23 cellular contexts compared by ENCODE assay signal in genomic region chr6:2980465-2980855, GRCh38. TPM values are rescaled to one million over a fixed set of nuclear protein-coding genes. Genes with fewer than 3 reads are reported as not detected.
DNase-seq lines count a peak whose midpoint lies in the region; ATAC-seq and TF ChIP-seq lines count a peak whose summit lies in the region.
"Had no signal": no experiment of that assay in that cellular context is flagged by ENCODE, and none has a peak within 500 bp of the region (broad histone marks: within the 10 kb centered on the region; RNA-seq: fewer than 3 reads in every experiment).

No MANE protein-coding gene starts in this region.

- H3K36me3 ChIP-seq in endodermal cell (ENCODE audit: control insufficient read depth, insufficient read depth, low read length) (no peaks in the 10 kb centered on the region), vagina (no peaks in the 10 kb centered on the region)
- H3K36me3 ChIP-seq: cardiac muscle cell, ovary had no signal

- H3K27ac ChIP-seq in endodermal cell (ENCODE audit: low read depth, low read length): no peak overlapping the region
- peak overlapping the region; percentile 76 for H3K27ac ChIP-seq in vagina
- H3K27ac ChIP-seq: cardiac muscle cell, ovary had no signal

- H3K9ac ChIP-seq in endodermal cell (ENCODE audit: extremely low read depth, low read length, poor library complexity, severe bottlenecking): no peak overlapping the region

- H3K9me3 ChIP-seq in endodermal cell (ENCODE audit: control insufficient read depth, low read length): no peaks in the 10 kb centered on the region
- no peaks in the 10 kb centered on the region for H3K9me3 ChIP-seq in vagina
- H3K9me3 ChIP-seq: ovary, testis had no signal

- no peak for TF ChIP-seq POLR2A in vagina (IDR thresholded peaks at IDR 0.05)

- H3K4me1 ChIP-seq in endodermal cell (ENCODE audit: control insufficient read depth, insufficient read depth, low read length): peaks cover 30% of the 10 kb centered on the region
- peaks cover 32% of the 10 kb centered on the region for H3K4me1 ChIP-seq in vagina

- H3K4me1 Mint-ChIP-seq in activated CD8-positive, alpha-beta memory T cell treated with anti-CD3 and anti-CD28 coated beads, Interleukin-2, amount 10 ng/mL, durations not matched to agents 7 days and 5 days: peaks cover 23% of the 10 kb centered on the region
- H3K4me1 Mint-ChIP-seq in endodermal cell: peaks cover 70% of the 10 kb centered on the region
- peaks cover 37% of the 10 kb centered on the region for H3K4me1 Mint-ChIP-seq in osteocyte (ENCODE audit: unreplicated experiment)
- H3K4me1 Mint-ChIP-seq in stimulated activated naive B cell treated with anti-CD40 and anti-IgM and Interleukin-4, amounts not matched to agents 10 μg/mL and 1 μg/mL and 100 μg/mL, for 72 hours: peaks cover 0 to 9% of the 10 kb centered on the region in 2 donors
- H3K4me1 Mint-ChIP-seq: activated T-helper 17 cell treated with anti-CD3 and anti-CD28 coated beads, Interleukin-2, amount 50 U/mL, for 72 hours had no signal

- CTCF ChIA-PET in activated CD8-positive, alpha-beta memory T cell treated with anti-CD3 and anti-CD28 coated beads, Interleukin-2, amount 10 ng/mL, durations not matched to agents 7 days and 5 days (lab: Charles Lee): interaction anchor here (1.0 to 7.2 kb wide), 6 partner anchors 7 to 134 kb away, joined by 3 to 32 read pairs (median 4); partner anchors contain the start of gene SERPINB6

- no peak for TF ChIP-seq CTCF in endodermal cell (conservative IDR thresholded peaks at IDR 0.05)
- no peak for TF ChIP-seq CTCF in osteocyte (IDR thresholded peaks at IDR 0.05)
- TF ChIP-seq CTCF in vagina (IDR thresholded peaks at IDR 0.05): no peak

- H3K36me3 Mint-ChIP-seq in activated CD8-positive, alpha-beta memory T cell treated with anti-CD3 and anti-CD28 coated beads, Interleukin-2, amount 10 ng/mL, durations not matched to agents 7 days and 5 days: no peaks in the 10 kb centered on the region
- H3K36me3 Mint-ChIP-seq in endodermal cell (ENCODE audit: low read depth): no peaks in the 10 kb centered on the region
- no peaks in the 10 kb centered on the region for H3K36me3 Mint-ChIP-seq in osteocyte (ENCODE audit: unreplicated experiment)
- H3K36me3 Mint-ChIP-seq in stimulated activated naive B cell treated with anti-CD40 and anti-IgM and Interleukin-4, amounts not matched to agents 10 μg/mL and 1 μg/mL and 100 μg/mL, for 72 hours: no peaks in the 10 kb centered on the region
- H3K36me3 Mint-ChIP-seq: WTC11 had no signal

- H3K4me3 ChIP-seq in endodermal cell (ENCODE audit: low read length) (no peak overlapping the region), vagina (no peak overlapping the region)
- H3K4me3 ChIP-seq: cardiac muscle cell, ovary, testis had no signal

- no peak overlapping the region for H3K4me3 Mint-ChIP-seq in activated CD8-positive, alpha-beta memory T cell treated with anti-CD3 and anti-CD28 coated beads, Interleukin-2, amount 10 ng/mL, durations not matched to agents 7 days and 5 days
- H3K4me3 Mint-ChIP-seq in endodermal cell (no peak overlapping the region), osteocyte (ENCODE audit: unreplicated experiment) (no peak overlapping the region)
- no peak overlapping the region for H3K4me3 Mint-ChIP-seq in stimulated activated naive B cell treated with anti-CD40 and anti-IgM and Interleukin-4, amounts not matched to agents 10 μg/mL and 1 μg/mL and 100 μg/mL, for 72 hours
- H3K4me3 Mint-ChIP-seq: activated CD8-positive, alpha-beta T cell treated with anti-CD3 and anti-CD28 coated beads, Interleukin-2, amount 10 ng/mL, durations not matched to agents 7 days and 5 days; activated naive CD8-positive, alpha-beta T cell treated with anti-CD3 and anti-CD28 coated beads, Interleukin-2, amount 50 U/mL, for 24 hours; activated T-helper 17 cell treated with anti-CD3 and anti-CD28 coated beads, Interleukin-2, amount 50 U/mL, for 72 hours; CD4-positive, CD25-positive, alpha-beta regulatory T cell; HFFc6; T-helper 17 cell; WTC11 had no signal

- 89 to 96% methylated on average over 2 to 3 of the region's 3 CpGs for WGBS in endodermal cell (ENCODE audit: insufficient coverage in 1 of 2, insufficient read length in 1 of 2), 2 experiments

- intact Hi-C loops in vagina (cut with DNase I): no loop called here

- peaks cover 22% of the 10 kb centered on the region for H3K27me3 Mint-ChIP-seq in activated CD8-positive, alpha-beta memory T cell treated with anti-CD3 and anti-CD28 coated beads, Interleukin-2, amount 10 ng/mL, durations not matched to agents 7 days and 5 days
- H3K27me3 Mint-ChIP-seq in endodermal cell (ENCODE audit: insufficient read depth) (no peaks in the 10 kb centered on the region), osteocyte (ENCODE audit: unreplicated experiment) (no peaks in the 10 kb centered on the region)
- H3K27me3 Mint-ChIP-seq in stimulated activated naive B cell treated with anti-CD40 and anti-IgM and Interleukin-4, amounts not matched to agents 10 μg/mL and 1 μg/mL and 100 μg/mL, for 72 hours: peaks cover 33 to 44% of the 10 kb centered on the region in 2 donors

- H3K9me3 Mint-ChIP-seq in activated CD8-positive, alpha-beta memory T cell treated with anti-CD3 and anti-CD28 coated beads, Interleukin-2, amount 10 ng/mL, durations not matched to agents 7 days and 5 days (ENCODE audit: low read depth): no peaks in the 10 kb centered on the region
- no peaks in the 10 kb centered on the region for H3K9me3 Mint-ChIP-seq in endodermal cell
- H3K9me3 Mint-ChIP-seq in osteocyte (ENCODE audit: unreplicated experiment): no peaks in the 10 kb centered on the region
- H3K9me3 Mint-ChIP-seq in stimulated activated naive B cell treated with anti-CD40 and anti-IgM and Interleukin-4, amounts not matched to agents 10 μg/mL and 1 μg/mL and 100 μg/mL, for 72 hours: no peaks in the 10 kb centered on the region
- H3K9me3 Mint-ChIP-seq: activated naive CD8-positive, alpha-beta T cell treated with anti-CD3 and anti-CD28 coated beads, Interleukin-2, amount 50 U/mL, for 24 hours; activated T-helper 17 cell treated with anti-CD3 and anti-CD28 coated beads, Interleukin-2, amount 50 U/mL, for 72 hours; HFFc6; WTC11 had no signal

- H3K27me3 ChIP-seq in endodermal cell (ENCODE audit: control insufficient read depth, insufficient read depth, low read length, poor library complexity, severe bottlenecking) (no peaks in the 10 kb centered on the region), vagina (no peaks in the 10 kb centered on the region)
- H3K27me3 ChIP-seq: cardiac muscle cell, ovary, testis had no signal

- peak; percentile 7 for DNase-seq in activated CD8-positive, alpha-beta memory T cell treated with anti-CD3 and anti-CD28 coated beads, Interleukin-2, amount 50 U/mL, for 48 hours
- no peak for DNase-seq in activated CD8-positive, alpha-beta memory T cell treated with anti-CD3 and anti-CD28 coated beads, Interleukin-2, amount 10 ng/mL, durations not matched to agents 7 days and 5 days
- DNase-seq in endodermal cell (peak; percentile 46), osteocyte (ENCODE audit: extremely low spot score, unreplicated experiment) (no peak), vagina (ENCODE audit: extremely low spot score in 2 of 2) (no peak), MV-4-11 (lab: John Stamatoyannopoulos, UW) (no peak), hypothalamus (lab: John Stamatoyannopoulos, UW) (no peak)
- no peak for DNase-seq in stimulated activated naive B cell treated with anti-CD40 and anti-IgM and Interleukin-4, amounts not matched to agents 10 μg/mL and 1 μg/mL and 100 μg/mL, for 72 hours
- DNase-seq: activated CD8-positive, alpha-beta T cell treated with anti-CD3 and anti-CD28 coated beads, Interleukin-2, amount 10 ng/mL, durations not matched to agents 7 days and 5 days; activated naive CD8-positive, alpha-beta T cell treated with anti-CD3 and anti-CD28 coated beads, Interleukin-2, amount 50 U/mL, for 24 hours; CD4-positive, CD25-positive, alpha-beta regulatory T cell; DND-41; NCI-H187 treated with DMSO at 0.1 percent for 48 hours; ovary; SIG-M5; stimulated activated CD4-positive, alpha-beta T cell treated with anti-CD3 and anti-CD28 coated beads, Interleukin-4, amount 100 ng/mL, for 24 hours; T-helper 17 cell had no signal

- ATAC-seq in activated CD8-positive, alpha-beta memory T cell treated with anti-CD3 and anti-CD28 coated beads, Interleukin-2, amount 10 ng/mL, durations not matched to agents 7 days and 5 days: no peak
- ATAC-seq in stimulated activated naive B cell treated with anti-CD40 and anti-IgM and Interleukin-4, amounts not matched to agents 10 μg/mL and 1 μg/mL and 100 μg/mL, for 72 hours (replicated peaks): no peak
- ATAC-seq: activated CD8-positive, alpha-beta T cell treated with anti-CD3 and anti-CD28 coated beads, Interleukin-2, amount 10 ng/mL, durations not matched to agents 7 days and 5 days; activated naive CD8-positive, alpha-beta T cell treated with anti-CD3 and anti-CD28 coated beads, Interleukin-2, amount 50 U/mL, for 24 hours; activated T-helper 17 cell treated with anti-CD3 and anti-CD28 coated beads, Interleukin-2, amount 50 U/mL, for 72 hours; left lobe of liver; T-helper 17 cell; WTC11 had no signal

- no peak overlapping the region for H3K27ac Mint-ChIP-seq in activated CD8-positive, alpha-beta memory T cell treated with anti-CD3 and anti-CD28 coated beads, Interleukin-2, amount 10 ng/mL, durations not matched to agents 7 days and 5 days
- H3K27ac Mint-ChIP-seq in endodermal cell (peak overlapping the region; percentile 16), osteocyte (ENCODE audit: unreplicated experiment) (peak overlapping the region; percentile 34)
- H3K27ac Mint-ChIP-seq in stimulated activated naive B cell treated with anti-CD40 and anti-IgM and Interleukin-4, amounts not matched to agents 10 μg/mL and 1 μg/mL and 100 μg/mL, for 72 hours: no peak overlapping the region
- H3K27ac Mint-ChIP-seq: activated CD8-positive, alpha-beta T cell treated with anti-CD3 and anti-CD28 coated beads, Interleukin-2, amount 10 ng/mL, durations not matched to agents 7 days and 5 days; activated naive CD8-positive, alpha-beta T cell treated with anti-CD3 and anti-CD28 coated beads, Interleukin-2, amount 50 U/mL, for 24 hours; activated T-helper 17 cell treated with anti-CD3 and anti-CD28 coated beads, Interleukin-2, amount 50 U/mL, for 72 hours; CD4-positive, CD25-positive, alpha-beta regulatory T cell; HFFc6; T-helper 17 cell; WTC11 had no signal

RNA-seq across cellular contexts. Expression of gene SERPINB6, which starts 9.1 kb away (rescaled TPM):
- 10 to 100 TPM; 55.2 to 56.0 TPM for total RNA-seq in activated CD8-positive, alpha-beta memory T cell treated with anti-CD3 and anti-CD28 coated beads, Interleukin-2, amount 10 ng/mL, durations not matched to agents 7 days and 5 days
- total RNA-seq in endodermal cell (100 to 1,000 TPM; 128 to 150 TPM), osteocyte (90.2 and 93.1 TPM in 2 replicates), vagina (93.8 TPM)
- polyA plus RNA-seq in endodermal cell (2013, experiment 1 of 2): 39.0 TPM
- polyA plus RNA-seq in endodermal cell (2013, experiment 2 of 2): 39.4 TPM

RNA-seq across cellular contexts. Expression of gene NQO2, which starts 19.2 kb away (rescaled TPM):
- 10 to 100 TPM; 11.9 to 14.5 TPM for total RNA-seq in activated CD8-positive, alpha-beta memory T cell treated with anti-CD3 and anti-CD28 coated beads, Interleukin-2, amount 10 ng/mL, durations not matched to agents 7 days and 5 days
- total RNA-seq in endodermal cell (100 to 1,000 TPM in 1 of 2 donors, 10 to 100 TPM in 1; 50.8 to 199 TPM), osteocyte (35.5 and 40.1 TPM in 2 replicates), vagina (11.8 TPM)
- 46.8 TPM for polyA plus RNA-seq in endodermal cell (2013, experiment 1 of 2)
- polyA plus RNA-seq in endodermal cell (2013, experiment 2 of 2): 40.7 TPM

Comparison
In these comparisons a context has a peak if more than half of its experiments do, and no peak if none do; other contexts are left out.
1. DNase-seq: peak in activated CD8-positive, alpha-beta memory T cell treated with anti-CD3 and anti-CD28 coated beads, Interleukin-2, amount 50 U/mL, for 48 hours (single experiment) and endodermal cell (single experiment); none in activated CD8-positive, alpha-beta memory T cell treated with anti-CD3 and anti-CD28 coated beads, Interleukin-2, amount 10 ng/mL, durations not matched to agents 7 days and 5 days (single experiment), osteocyte (single experiment), vagina (0 of 2), stimulated activated naive B cell treated with anti-CD40 and anti-IgM and Interleukin-4, amounts not matched to agents 10 μg/mL and 1 μg/mL and 100 μg/mL, for 72 hours (single experiment), MV-4-11 (single experiment) and hypothalamus (0 of 51).
2. H3K27ac Mint-ChIP-seq: peak in endodermal cell (single experiment) and osteocyte (single experiment); none in activated CD8-positive, alpha-beta memory T cell treated with anti-CD3 and anti-CD28 coated beads, Interleukin-2, amount 10 ng/mL, durations not matched to agents 7 days and 5 days (single experiment) and stimulated activated naive B cell treated with anti-CD40 and anti-IgM and Interleukin-4, amounts not matched to agents 10 μg/mL and 1 μg/mL and 100 μg/mL, for 72 hours (single experiment).